Comparison of ENCODE assay signal across 8 cellular contexts in genomic region chr9:136244116-136244775, GRCh38. TPM values are rescaled to one million over a fixed set of nuclear protein-coding genes. Genes with fewer than 3 reads are reported as not detected.
DNase-seq lines count a peak whose midpoint lies in the region; ATAC-seq and TF ChIP-seq lines count a peak whose summit lies in the region.

No MANE protein-coding gene starts in this region.

- H3K56ac ChIP-seq in IMR-90 (ENCODE audit: extremely low read depth, insufficient read depth, low read length), result no peak overlapping the region

- dilution Hi-C loops in IMR-90 (cut with HindIII; ENCODE audit: low sequenced_read_pairs, unreplicated experiment), result no loop called here

- H3K9me3 ChIP-seq in IMR-90 (ENCODE audit: control insufficient read depth, insufficient read depth, low read length) (no peaks in the 10 kb centered on the region), hepatocyte (ENCODE audit: low read depth) (no peaks in the 10 kb centered on the region), mucosa of descending colon (no peaks in the 10 kb centered on the region), body of pancreas (no peaks in the 10 kb centered on the region)

- H3K14ac ChIP-seq in IMR-90 (replicated peaks; ENCODE audit: low read depth, low read length), result no peak overlapping the region

- H2BK20ac ChIP-seq in IMR-90 (ENCODE audit: low read depth, low read length), result no peak overlapping the region

- H2BK15ac ChIP-seq in IMR-90 (ENCODE audit: low read depth, low read length), result no peak overlapping the region

- H4K20me1 ChIP-seq in IMR-90 (ENCODE audit: insufficient read depth, low read length), result peaks cover 32% of the 10 kb centered on the region
- peaks cover 35% of the 10 kb centered on the region for H4K20me1 ChIP-seq in hepatocyte (ENCODE audit: insufficient read depth, poor library complexity, severe bottlenecking)

- peak overlapping the region; percentile 50; the same call in 1 of the 2 replicates for H3K23ac ChIP-seq in IMR-90 (ENCODE audit: low read depth, low read length)

- no peak overlapping the region for H4K91ac ChIP-seq in IMR-90 (ENCODE audit: insufficient read depth, low read depth, low read length)

- H3K9me1 ChIP-seq in IMR-90 (ENCODE audit: insufficient read depth, low read length), result peaks cover 8% of the 10 kb centered on the region

- TF ChIP-seq CTCF in GM06990 (IDR thresholded peaks at IDR 0.05; ENCODE audit: insufficient read depth, low read length, poor library complexity, severe bottlenecking) (no peak), IMR-90 (conservative IDR thresholded peaks at IDR 0.05; ENCODE audit: low read depth, low read length) (no peak), hepatocyte (IDR thresholded peaks at IDR 0.05; ENCODE audit: poor library complexity) (no peak), mucosa of descending colon (IDR thresholded peaks at IDR 0.05) (no peak), lower leg skin (IDR thresholded peaks at IDR 0.05) (no peak), body of pancreas (IDR thresholded peaks at IDR 0.05) (no peak)

- no peaks in the 10 kb centered on the region for H3K9me2 ChIP-seq in hepatocyte (replicated peaks; ENCODE audit: insufficient read depth)

- H2AFZ ChIP-seq in IMR-90 (replicated peaks; ENCODE audit: low read length, poor library complexity) (no peak overlapping the region), hepatocyte (no peak overlapping the region)

- BruUV-seq in IMR-90 (replicated peaks; lab: Mats Ljungman, UMichigan), result no TSS peak

- WGBS in IMR-90 (ENCODE audit: extremely low coverage in 2 of 2, insufficient read length in 1 of 2), 2 experiments, result no CpG with 5 or more reads among the region's 9 CpGs
- 22% methylated on average over 9 of the region's 9 CpGs for WGBS in hepatocyte (ENCODE audit: low lambda C conversion rate, missing lambda C conversion rate)
- WGBS in lower leg skin, 2 donors, result 36 to 42% methylated on average over 9 of the region's 9 CpGs
- WGBS in body of pancreas, 2 donors, result 18% methylated on average over 9 of the region's 9 CpGs

- H3K27me3 ChIP-seq in GM06990 (replicated peaks; ENCODE audit: control insufficient read depth, insufficient read depth, low read length), result no peaks in the 10 kb centered on the region; the same call in 1 of the 2 replicates
- peaks cover 23% of the 10 kb centered on the region for H3K27me3 ChIP-seq in IMR-90 (ENCODE audit: control insufficient read depth, insufficient read depth, low read length)
- no peaks in the 10 kb centered on the region for H3K27me3 ChIP-seq in hepatocyte
- no peaks in the 10 kb centered on the region for H3K27me3 ChIP-seq in body of pancreas

- H3K4me1 ChIP-seq in IMR-90 (ENCODE audit: control insufficient read depth, insufficient read depth, low read length), result peaks cover 3% of the 10 kb centered on the region; the same call in 1 of the 2 replicates
- peaks cover 12% of the 10 kb centered on the region for H3K4me1 ChIP-seq in hepatocyte (ENCODE audit: insufficient read depth)
- H3K4me1 ChIP-seq in mucosa of descending colon (ENCODE audit: low read depth), result peaks cover 18% of the 10 kb centered on the region
- H3K4me1 ChIP-seq in body of pancreas, result peaks cover 87% of the 10 kb centered on the region

- peaks cover 22 to 52% of the 10 kb centered on the region in 2 experiments for H3K79me1 ChIP-seq in IMR-90 (ENCODE audit: low read depth in 1 of 2, low read length in 2 of 2)

- H2BK5ac ChIP-seq in IMR-90 (ENCODE audit: low read depth, low read length, poor library complexity, severe bottlenecking), result no peak overlapping the region

- H3K9ac ChIP-seq in IMR-90 (ENCODE audit: low read depth, low read length), result peak overlapping the region; percentile 6; the same call in 1 of the 2 replicates

- peak; percentile 42 for DNase-seq in GM06990 (ENCODE audit: extremely low read depth, insufficient read length)
- DNase-seq in IMR-90, result no peak
- peak; percentile 27 for DNase-seq in activated CD8-positive, alpha-beta memory T cell treated with anti-CD3 and anti-CD28 coated beads, Interleukin-2, amount 50 U/mL, for 24 hours (ENCODE audit: extremely low read depth)
- no peak for DNase-seq in hepatocyte (ENCODE audit: low spot score)
- DNase-seq in stimulated activated CD8-positive, alpha-beta memory T cell treated with anti-CD3 and anti-CD28 coated beads, Interleukin-2, amount 100 ng/mL, for 48 hours (ENCODE audit: low read depth in 2 of 2), result peak; percentile 41 to 49
- DNase-seq in mucosa of descending colon, result no peak
- DNase-seq in lower leg skin (ENCODE audit: low spot score in 2 of 2), result no peak
- DNase-seq in body of pancreas, result no peak

- in situ Hi-C loops in IMR-90 (cut with MboI; ENCODE audit: low sequenced_read_pairs), result no loop called here

- H3K4me2 ChIP-seq in IMR-90 (ENCODE audit: low read depth, low read length) (peak overlapping the region; percentile 25), hepatocyte (peak overlapping the region; percentile 98)

- H3K18ac ChIP-seq in IMR-90 (ENCODE audit: low read depth, low read length), result no peak overlapping the region

- H4K8ac ChIP-seq in IMR-90 (ENCODE audit: low read depth in 2 of 2, low read length in 2 of 2), result no peak overlapping the region

- H3K79me2 ChIP-seq in hepatocyte, result peaks cover 54% of the 10 kb centered on the region

- H3K4me3 ChIP-seq in GM06990 (replicated peaks; ENCODE audit: low read depth, low read length), result peak overlapping the region; percentile 93
- H3K4me3 ChIP-seq in IMR-90 (ENCODE audit: insufficient read depth, low read depth, low read length), result no peak overlapping the region
- peak overlapping the region; percentile 87 for H3K4me3 ChIP-seq in hepatocyte
- no peak overlapping the region for H3K4me3 ChIP-seq in mucosa of descending colon
- no peak overlapping the region for H3K4me3 ChIP-seq in lower leg skin (ENCODE audit: low read depth, poor library complexity, severe bottlenecking)
- H3K4me3 ChIP-seq in body of pancreas, result no peak overlapping the region

- TF ChIP-seq RAD21 in IMR-90 (IDR thresholded peaks at IDR 0.05; ENCODE audit: low read length), result no peak

- TF ChIP-seq POLR2A in IMR-90 (IDR thresholded peaks at IDR 0.05; ENCODE audit: low read depth, low read length), result no peak
- TF ChIP-seq POLR2A in lower leg skin (IDR thresholded peaks at IDR 0.05), result no peak
- TF ChIP-seq POLR2A in body of pancreas (IDR thresholded peaks at IDR 0.05), result no peak

- no peak overlapping the region for H2AK9ac ChIP-seq in IMR-90 (replicated peaks; ENCODE audit: low read depth, low read length, poor library complexity)

- H3K36me3 ChIP-seq in GM06990 (ENCODE audit: control insufficient read depth, insufficient read depth, low read length), result peaks cover 3% of the 10 kb centered on the region; the same call in 1 of the 2 replicates
- H3K36me3 ChIP-seq in IMR-90 (ENCODE audit: control insufficient read depth, insufficient read depth, low read length), result no peaks in the 10 kb centered on the region
- H3K36me3 ChIP-seq in hepatocyte (replicated peaks; ENCODE audit: insufficient read depth, low read depth), result no peaks in the 10 kb centered on the region
- no peaks in the 10 kb centered on the region for H3K36me3 ChIP-seq in mucosa of descending colon (ENCODE audit: low read depth)
- no peaks in the 10 kb centered on the region for H3K36me3 ChIP-seq in body of pancreas (replicated peaks in 1 of 2; ENCODE audit: insufficient read depth in 1 of 2, low read depth in 2 of 2)

- H3K27ac ChIP-seq in IMR-90 (ENCODE audit: insufficient read depth, low read length) (no peak overlapping the region), hepatocyte (no peak overlapping the region), body of pancreas (no peak overlapping the region)

- no peak overlapping the region for H4K5ac ChIP-seq in IMR-90 (ENCODE audit: low read depth, low read length)

- intact Hi-C loops in IMR-90 (cut with micrococcal nuclease) (no loop called here), mucosa of descending colon (cut with DNase I, micrococcal nuclease) (no loop called here), lower leg skin (cut with DNase I; ENCODE audit: low total_unique reads) (no loop called here), body of pancreas (cut with DNase I) (no loop called here)

- POLR2A ChIA-PET in IMR-90 (lab: Charles Lee; ENCODE audit: unreplicated experiment), result no interaction called here

- no peak overlapping the region for H2AK5ac ChIP-seq in IMR-90 (ENCODE audit: low read depth, low read length)

- ATAC-seq in IMR-90 (ENCODE audit: low read depth) (no peak), mucosa of descending colon (no peak), body of pancreas (no peak)

- H2BK120ac ChIP-seq in IMR-90 (ENCODE audit: low read depth, low read length), result no peak overlapping the region

- CTCF ChIA-PET in IMR-90 (lab: Yijun Ruan, JAX), result no interaction called here

- H3K4ac ChIP-seq in IMR-90 (ENCODE audit: low read depth, low read length), result no peak overlapping the region

TF ChIP-seq in IMR-90, 13 proteins besides CTCF, POLR2A, EP300 and RAD21 (continues in another document):
- TF ChIP-seq MAZ (IDR thresholded peaks at IDR 0.05; ENCODE audit: borderline replicate concordance, low read depth, low read length), result no peak
- TF ChIP-seq BHLHE40 (IDR thresholded peaks at IDR 0.05; ENCODE audit: low read depth, low read length), result no peak
- TF ChIP-seq RCOR1 (IDR thresholded peaks at IDR 0.05; ENCODE audit: insufficient replicate concordance, low read length), result no peak

RNA-seq across cellular contexts. Expression of gene QSOX2, which starts 1.4 kb away (rescaled TPM):
- total RNA-seq in IMR-90 (2012; rRNA removed) (5.0 and 5.9 TPM in 2 replicates), hepatocyte (9.4 and 11.0 TPM in 2 replicates), mucosa of descending colon (1 to 10 TPM; 6.1 to 8.1 (median 7.1) TPM), lower leg skin (10 to 100 TPM in 2 of 4 donors, 1 to 10 TPM in 2; 8.7 to 13.0 (median 11.1) TPM), body of pancreas (10 to 100 TPM in 1 of 2 donors, 1 to 10 TPM in 1; 8.8 to 22.7 TPM)
- polyA plus RNA-seq in IMR-90 (2012; rRNA removed) (12.7 and 12.9 TPM in 2 replicates), hepatocyte (2.6 and 3.3 TPM in 2 replicates)
- polyA plus RNA-seq in IMR-90 (2012; cell fraction: cytosol; rRNA removed), result 9.2 and 16.0 TPM in 2 replicates
- 18.3 and 24.7 TPM in 2 replicates for polyA plus RNA-seq in IMR-90 (2012; cell fraction: nucleus; rRNA removed; ENCODE audit: low replicate concordance)

RNA-seq across cellular contexts. Expression of gene LHX3, which starts 39.3 kb away (rescaled TPM):
- total RNA-seq in IMR-90 (2012; rRNA removed) (not detected in 2 replicates), hepatocyte (not detected in 2 replicates), mucosa of descending colon (not detected), lower leg skin (under 1 TPM in 1 of 4 donors, not detected in 3; 0.42 TPM), body of pancreas (not detected)
- polyA plus RNA-seq in IMR-90 (2012; rRNA removed) (not detected in 2 replicates), hepatocyte (not detected in 2 replicates)
- polyA plus RNA-seq in IMR-90 (2012; cell fraction: cytosol; rRNA removed), result not detected in 2 replicates
- polyA plus RNA-seq in IMR-90 (2012; cell fraction: nucleus; rRNA removed; ENCODE audit: low replicate concordance), result 0.02 TPM in 1 of 2 replicates, not detected in the other

RNA-seq across cellular contexts. Expression of gene CCDC187, which starts 59.6 kb away (rescaled TPM):
- total RNA-seq in IMR-90 (2012; rRNA removed) (not detected in 2 replicates), hepatocyte (0.16 and 0.60 TPM in 2 replicates), mucosa of descending colon (under 1 TPM; 0.19 to 0.93 (median 0.48) TPM), lower leg skin (1 to 10 TPM in 1 of 4 donors, not detected in 3; 1.1 TPM), body of pancreas (1 to 10 TPM; 1.3 to 2.3 TPM)
- polyA plus RNA-seq in IMR-90 (2012; rRNA removed) (not detected in 2 replicates), hepatocyte (0.23 and 0.75 TPM in 2 replicates)
- polyA plus RNA-seq in IMR-90 (2012; cell fraction: cytosol; rRNA removed), result not detected in 2 replicates
- not detected in 2 replicates for polyA plus RNA-seq in IMR-90 (2012; cell fraction: nucleus; rRNA removed; ENCODE audit: low replicate concordance)

Comparison
In these comparisons a context has a peak if more than half of its experiments do, and no peak if none do; other contexts are left out.
1. DNase-seq: peak in GM06990 (single experiment), activated CD8-positive, alpha-beta memory T cell treated with anti-CD3 and anti-CD28 coated beads, Interleukin-2, amount 50 U/mL, for 24 hours (single experiment) and stimulated activated CD8-positive, alpha-beta memory T cell treated with anti-CD3 and anti-CD28 coated beads, Interleukin-2, amount 100 ng/mL, for 48 hours (2 of 2); none in IMR-90 (single experiment), hepatocyte (single experiment), mucosa of descending colon (0 of 3), lower leg skin (0 of 2) and body of pancreas (0 of 4).
2. H3K4me3 ChIP-seq: peak in GM06990 (single experiment) and hepatocyte (single experiment); none in IMR-90 (single experiment), mucosa of descending colon (single experiment), lower leg skin (single experiment) and body of pancreas (0 of 2).